In the genomic region with DNA sequence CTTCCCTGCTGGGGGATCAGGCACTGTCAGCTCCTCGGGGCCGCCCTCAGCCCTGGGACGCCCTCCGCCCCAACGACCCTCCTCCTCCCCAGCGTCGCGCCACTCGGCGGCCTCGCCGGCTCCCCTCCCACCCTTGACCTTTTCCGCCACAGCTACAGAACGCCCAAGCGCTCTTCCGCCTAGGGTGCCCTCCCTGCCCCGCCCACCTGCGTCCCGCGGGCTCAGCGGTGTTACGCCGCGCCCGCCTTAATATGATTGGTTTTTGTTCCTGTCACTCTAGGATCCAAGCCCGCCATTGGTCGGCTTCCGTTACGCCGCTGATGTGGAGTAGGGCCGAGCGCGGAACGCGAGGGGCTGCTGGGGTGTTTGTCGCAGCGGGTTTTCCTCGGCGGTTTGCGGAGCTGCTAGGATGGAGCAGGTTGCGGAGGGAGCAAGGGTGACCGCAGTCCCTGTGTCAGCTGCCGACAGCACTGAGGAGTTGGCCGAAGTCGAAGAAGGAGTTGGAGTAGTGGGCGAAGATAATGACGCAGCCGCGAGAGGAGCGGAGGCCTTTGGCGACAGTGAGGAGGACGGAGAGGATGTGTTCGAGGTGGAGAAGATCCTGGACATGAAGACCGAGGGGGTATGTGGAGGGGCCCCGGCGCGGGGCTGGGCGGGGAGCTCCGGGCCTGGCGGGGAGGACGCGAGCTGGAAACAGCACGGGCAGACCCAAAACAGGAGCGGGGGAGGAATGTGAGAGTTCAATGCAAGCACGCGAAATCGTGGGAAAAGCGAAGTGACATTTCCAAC, we compare ENCODE assay signal across 8 cellular contexts. TPM values are rescaled to one million over a fixed set of nuclear protein-coding genes. Genes with fewer than 3 reads are reported as not detected.
DNase-seq lines count a peak whose midpoint lies in the region; ATAC-seq, FAIRE-seq and TF ChIP-seq lines count a peak whose summit lies in the region.

A gene with protein sequence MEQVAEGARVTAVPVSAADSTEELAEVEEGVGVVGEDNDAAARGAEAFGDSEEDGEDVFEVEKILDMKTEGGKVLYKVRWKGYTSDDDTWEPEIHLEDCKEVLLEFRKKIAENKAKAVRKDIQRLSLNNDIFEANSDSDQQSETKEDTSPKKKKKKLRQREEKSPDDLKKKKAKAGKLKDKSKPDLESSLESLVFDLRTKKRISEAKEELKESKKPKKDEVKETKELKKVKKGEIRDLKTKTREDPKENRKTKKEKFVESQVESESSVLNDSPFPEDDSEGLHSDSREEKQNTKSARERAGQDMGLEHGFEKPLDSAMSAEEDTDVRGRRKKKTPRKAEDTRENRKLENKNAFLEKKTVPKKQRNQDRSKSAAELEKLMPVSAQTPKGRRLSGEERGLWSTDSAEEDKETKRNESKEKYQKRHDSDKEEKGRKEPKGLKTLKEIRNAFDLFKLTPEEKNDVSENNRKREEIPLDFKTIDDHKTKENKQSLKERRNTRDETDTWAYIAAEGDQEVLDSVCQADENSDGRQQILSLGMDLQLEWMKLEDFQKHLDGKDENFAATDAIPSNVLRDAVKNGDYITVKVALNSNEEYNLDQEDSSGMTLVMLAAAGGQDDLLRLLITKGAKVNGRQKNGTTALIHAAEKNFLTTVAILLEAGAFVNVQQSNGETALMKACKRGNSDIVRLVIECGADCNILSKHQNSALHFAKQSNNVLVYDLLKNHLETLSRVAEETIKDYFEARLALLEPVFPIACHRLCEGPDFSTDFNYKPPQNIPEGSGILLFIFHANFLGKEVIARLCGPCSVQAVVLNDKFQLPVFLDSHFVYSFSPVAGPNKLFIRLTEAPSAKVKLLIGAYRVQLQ (plus strand): TSS at position 320 of the 789 bp plus-strand sequence. CDS start 90 bp downstream, at position 410.

- DNase-seq in ACHN: peak; percentile 94
- peak; percentile 94 for DNase-seq in NCI-H2227 (lab: John Stamatoyannopoulos, UW; ENCODE audit: unreplicated experiment)
- peak; percentile 82 for DNase-seq in bronchial epithelial cell (ENCODE audit: low read depth)
- DNase-seq in iPS-NIHi7 (ENCODE audit: extremely low spot score): peak; percentile 98
- DNase-seq in smooth muscle cell of the brain vasculature (ENCODE audit: low read depth, low spot score): peak; percentile 82

- FAIRE-seq in bronchial epithelial cell (lab: Jason Lieb, UNC): no peak

- no peaks in the 10 kb centered on the region for H3K27me3 ChIP-seq in bronchial epithelial cell (ENCODE audit: control insufficient read depth, insufficient read depth, low read length)

- H3K36me3 ChIP-seq in bronchial epithelial cell (ENCODE audit: control insufficient read depth, insufficient read depth, low read length): no peaks in the 10 kb centered on the region

- no peak for TF ChIP-seq CTCF in WI38 (IDR thresholded peaks at IDR 0.05; ENCODE audit: low read depth, low read length)
- TF ChIP-seq CTCF in bronchial epithelial cell (IDR thresholded peaks at IDR 0.05; ENCODE audit: insufficient read depth, low read length, severe bottlenecking): no peak

- ATAC-seq in GM18873 (IDR thresholded peaks at IDR 0.05; ENCODE audit: low FRiP score, unreplicated experiment) (peak; percentile 99), HG03139 (IDR thresholded peaks at IDR 0.05; ENCODE audit: unreplicated experiment) (peak; percentile 96)

- peak within 1 kb of the TSS; percentile 90 for H3K4me3 ChIP-seq in WI38 (ENCODE audit: low read depth, low read length)
- peak within 1 kb of the TSS; percentile 56 for H3K4me3 ChIP-seq in bronchial epithelial cell (ENCODE audit: low read depth, low read length)

- in situ Hi-C loops in ACHN (cut with HindIII; ENCODE audit: low pct_ligation_motif_present, low pct_unique_long_range_greater_than_20kb, low sequenced_read_pairs): no loop called here

RNA-seq across cellular contexts. Expression of the gene that starts here (rescaled TPM):
- 9.7 and 18.7 TPM in 2 replicates for total RNA-seq in bronchial epithelial cell

Comparison
In these comparisons a context has a peak if more than half of its experiments do, and no peak if none do; other contexts are left out.
1. Peak in every context shown above with its lines: DNase-seq, ATAC-seq and H3K4me3 ChIP-seq.